10 cellular contexts compared by ENCODE assay signal in the genomic region with DNA sequence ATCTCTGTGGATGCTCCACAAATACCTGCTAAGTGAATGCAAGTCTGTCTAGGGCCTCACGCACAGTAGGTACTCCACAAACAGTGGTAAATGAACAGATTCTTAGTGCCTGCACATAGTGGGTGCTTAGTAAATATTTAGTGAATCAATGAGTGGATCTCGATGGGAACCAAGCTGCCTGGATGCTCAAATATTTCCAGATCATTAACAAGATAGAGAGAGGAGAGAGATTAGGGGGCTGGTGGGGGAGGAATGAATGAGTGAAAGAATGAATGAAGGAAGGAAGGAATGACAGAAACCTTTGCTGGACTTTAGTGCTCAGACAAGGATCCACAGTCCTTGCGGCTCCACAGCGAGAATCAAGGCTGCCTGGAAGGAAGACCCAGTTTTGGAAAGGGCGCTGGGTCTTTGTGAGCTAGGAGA.
A peak's percentile ranks its signal among the peaks of the same experiment; 100 is the strongest.
DNase-seq lines count a peak whose midpoint lies in the region; ATAC-seq and TF ChIP-seq lines count a peak whose summit lies in the region.
"Had no signal": no experiment of that assay in that cellular context is flagged by ENCODE, and none has a peak within 500 bp of the region (broad histone marks: within the 10 kb centered on the region; RNA-seq: fewer than 3 reads in every experiment).

No MANE protein-coding gene starts in this region.

- peaks cover 24% of the 10 kb centered on the region for H3K4me1 Mint-ChIP-seq in mesothelial cell of epicardium

- H3K36me3 Mint-ChIP-seq in mesothelial cell of epicardium: no peaks in the 10 kb centered on the region
- H3K36me3 Mint-ChIP-seq: stimulated activated memory B cell treated with anti-CD40 and anti-IgM and Interleukin-4, amounts not matched to agents 10 μg/mL and 1 μg/mL and 100 μg/mL, for 72 hours had no signal

- H3K36me3 ChIP-seq in tibial artery: no peaks in the 10 kb centered on the region

- DNase-seq in NCI-H82 (lab: John Stamatoyannopoulos, UW) (peak; percentile 83), NCI-H82 treated with DMSO at 0.1 percent for 48 hours (lab: John Stamatoyannopoulos, UW; ENCODE audit: unreplicated experiment) (no peak), mesothelial cell of epicardium (ENCODE audit: low spot score in 2 of 2, unreplicated experiment in 2 of 2) (no peak), tibial artery (no peak), NCI-H345 (lab: John Stamatoyannopoulos, UW) (no peak), HuH-7 (ENCODE audit: low spot score) (no peak)
- DNase-seq: MM.1S had no signal

- no peaks in the 10 kb centered on the region for H3K9me3 Mint-ChIP-seq in mesothelial cell of epicardium

- TF ChIP-seq CTCF in mesothelial cell of epicardium (IDR thresholded peaks at IDR 0.05; ENCODE audit: unreplicated experiment) (no peak), tibial artery (IDR thresholded peaks at IDR 0.05) (no peak)

- intact Hi-C loops in tibial artery (cut with DNase I; ENCODE audit: low total_unique reads): no loop called here

- peak overlapping the region in 1 of 2 donors; percentile 5 for H3K4me3 ChIP-seq in tibial artery

- H3K9me3 ChIP-seq in tibial artery: no peaks in the 10 kb centered on the region

- no peaks in the 10 kb centered on the region for H3K27me3 ChIP-seq in tibial artery

- H3K27me3 Mint-ChIP-seq in mesothelial cell of epicardium (ENCODE audit: low read depth): no peaks in the 10 kb centered on the region

- peaks cover 0 to 34% (median 22%) of the 10 kb centered on the region in 4 donors for H3K4me1 ChIP-seq in tibial artery

- peak overlapping the region; percentile 3 for H3K4me3 Mint-ChIP-seq in mesothelial cell of epicardium
- H3K4me3 Mint-ChIP-seq: stimulated activated memory B cell treated with anti-CD40 and anti-IgM and Interleukin-4, amounts not matched to agents 10 μg/mL and 1 μg/mL and 100 μg/mL, for 72 hours had no signal

- ATAC-seq in HG02588 (IDR thresholded peaks at IDR 0.05; ENCODE audit: unreplicated experiment): no peak

- H3K27ac ChIP-seq in cingulate gyrus (ENCODE audit: low read depth, low read length): peak overlapping the region; percentile 95
- H3K27ac ChIP-seq in tibial artery: peak overlapping the region; percentile 76 to 81

- H3K27ac Mint-ChIP-seq in mesothelial cell of epicardium: peak overlapping the region; percentile 85
- H3K27ac Mint-ChIP-seq: stimulated activated memory B cell treated with anti-CD40 and anti-IgM and Interleukin-4, amounts not matched to agents 10 μg/mL and 1 μg/mL and 100 μg/mL, for 72 hours had no signal
